ENCODE assay signal across 15 cellular contexts in the genomic region with DNA sequence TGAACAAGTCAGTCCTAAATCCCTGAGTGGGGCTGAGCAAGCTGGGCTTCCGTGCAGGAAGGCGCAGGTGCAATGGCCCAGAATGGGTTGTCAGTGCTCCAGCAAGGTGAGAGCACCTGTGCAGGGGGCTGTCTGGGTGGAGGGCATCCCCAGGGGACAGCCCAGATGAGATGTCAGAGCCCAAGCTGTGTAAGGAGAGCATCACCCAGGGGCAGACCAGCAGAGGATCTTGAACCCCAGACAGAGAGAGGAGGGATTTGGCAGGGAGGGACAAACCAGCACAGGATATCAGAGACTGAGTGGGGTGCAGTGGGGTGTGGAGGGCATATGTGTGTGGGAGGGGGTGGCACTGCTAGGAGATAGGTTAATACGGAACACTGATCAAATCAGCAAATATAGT.
DNase-seq lines count a peak whose midpoint lies in the region; TF ChIP-seq lines count a peak whose summit lies in the region.
"Had no signal": no experiment of that assay in that cellular context is flagged by ENCODE, and none has a peak within 500 bp of the region (broad histone marks: within the 10 kb centered on the region; RNA-seq: fewer than 3 reads in every experiment).

No MANE protein-coding gene starts in this region.

- H3K27ac Mint-ChIP-seq in osteocyte (ENCODE audit: unreplicated experiment) (no peak overlapping the region), mesothelial cell of epicardium (no peak overlapping the region)
- H3K27ac Mint-ChIP-seq: CD4-positive, alpha-beta T cell; GM23338 had no signal

- H3K9me3 Mint-ChIP-seq in osteocyte (ENCODE audit: unreplicated experiment) (no peaks in the 10 kb centered on the region), mesothelial cell of epicardium (no peaks in the 10 kb centered on the region)
- H3K9me3 Mint-ChIP-seq: CD4-positive, alpha-beta T cell; GM23338 had no signal

- DNase-seq in GM13976 (ENCODE audit: low spot score): peak; percentile 3
- DNase-seq in iPS-NIHi11 (ENCODE audit: low spot score): peak; percentile 1
- peak; percentile 78 for DNase-seq in osteocyte (ENCODE audit: extremely low spot score, unreplicated experiment)
- DNase-seq in mesothelial cell of epicardium (ENCODE audit: low spot score in 2 of 2, unreplicated experiment in 2 of 2): no peak
- no peak for DNase-seq in NCI-H1930 (lab: John Stamatoyannopoulos, UW)
- DNase-seq in NCI-H1694 treated with DMSO at 0.1 percent for 48 hours (lab: John Stamatoyannopoulos, UW): no peak
- no peak for DNase-seq in occipital lobe (lab: John Stamatoyannopoulos, UW)
- DNase-seq: ACHN; AML-193; CD4-positive, alpha-beta T cell; DMS153; DMS79; GDM1; HCEC 1CT had no signal

- H3K27me3 Mint-ChIP-seq in osteocyte (ENCODE audit: unreplicated experiment): peaks cover 30% of the 10 kb centered on the region
- peaks cover 20% of the 10 kb centered on the region for H3K27me3 Mint-ChIP-seq in mesothelial cell of epicardium (ENCODE audit: low read depth)

- in situ Hi-C loops in GM13976 (cut with MboI; ENCODE audit: low sequenced_read_pairs, unreplicated experiment): no loop called here

- no peak overlapping the region for H3K4me3 Mint-ChIP-seq in osteocyte (ENCODE audit: unreplicated experiment)
- H3K4me3 Mint-ChIP-seq in mesothelial cell of epicardium: no peak overlapping the region
- H3K4me3 Mint-ChIP-seq: CD4-positive, alpha-beta T cell; GM23338 had no signal

- TF ChIP-seq CTCF in GM13976 (IDR thresholded peaks at IDR 0.05; ENCODE audit: borderline replicate concordance, control extremely low read depth, extremely low read depth, insufficient read depth, missing control alignments) (no peak), osteocyte (IDR thresholded peaks at IDR 0.05) (no peak), mesothelial cell of epicardium (IDR thresholded peaks at IDR 0.05; ENCODE audit: unreplicated experiment) (no peak)

- H3K4me1 Mint-ChIP-seq in osteocyte (ENCODE audit: unreplicated experiment) (peaks cover 1% of the 10 kb centered on the region), mesothelial cell of epicardium (peaks cover 30% of the 10 kb centered on the region)

- H3K36me3 Mint-ChIP-seq in osteocyte (ENCODE audit: unreplicated experiment): no peaks in the 10 kb centered on the region
- H3K36me3 Mint-ChIP-seq in mesothelial cell of epicardium: no peaks in the 10 kb centered on the region

Comparison
In these comparisons a context has a peak if more than half of its experiments do, and no peak if none do; other contexts are left out.
1. DNase-seq: peak in GM13976 (single experiment), iPS-NIHi11 (single experiment) and osteocyte (single experiment); none in mesothelial cell of epicardium (0 of 2), NCI-H1930 (0 of 2), NCI-H1694 treated with DMSO at 0.1 percent for 48 hours (single experiment) and occipital lobe (single experiment).